13 cellular contexts compared by ENCODE assay signal in genomic region chr16:9095998-9096397, GRCh38. TPM values are rescaled to one million over a fixed set of nuclear protein-coding genes. Genes with fewer than 3 reads are reported as not detected.
A peak's percentile ranks its signal among the peaks of the same experiment; 100 is the strongest.
DNase-seq lines count a peak whose midpoint lies in the region; ATAC-seq and TF ChIP-seq lines count a peak whose summit lies in the region.
"Had no signal": no experiment of that assay in that cellular context is flagged by ENCODE, and none has a peak within 500 bp of the region (broad histone marks: within the 10 kb centered on the region; RNA-seq: fewer than 3 reads in every experiment).

No MANE protein-coding gene starts in this region.

- no peak overlapping the region for H3K27ac ChIP-seq in A673 (ENCODE audit: low read depth, low read length, poor library complexity, severe bottlenecking)
- H3K27ac ChIP-seq in HCT116 (ENCODE audit: low read depth, low read length) = no peak overlapping the region
- H3K27ac ChIP-seq in mesendoderm (ENCODE audit: low read depth, low read length) = no peak overlapping the region
- H3K27ac ChIP-seq in aorta (ENCODE audit: low read depth in 1 of 2, low read length in 2 of 2) = no peak overlapping the region
- H3K27ac ChIP-seq: gastroesophageal sphincter, VCaP had no signal

- no peaks in the 10 kb centered on the region for H3K9me2 ChIP-seq in HCT116 (ENCODE audit: insufficient read depth)

- TF ChIP-seq POLR2A in HCT116 (IDR thresholded peaks at IDR 0.05; ENCODE audit: borderline replicate concordance, extremely low read depth, insufficient read depth, insufficient read length) = no peak

- H3K9me3 Mint-ChIP-seq in activated naive CD8-positive, alpha-beta T cell treated with anti-CD3 and anti-CD28 coated beads, Interleukin-2, amount 50 U/mL, for 24 hours = no peaks in the 10 kb centered on the region

- H3K9ac ChIP-seq in HCT116 (ENCODE audit: low read length) (no peak overlapping the region), mesendoderm (ENCODE audit: low read length) (no peak overlapping the region)

- H2BK5ac ChIP-seq in mesendoderm (ENCODE audit: low read length) = no peak overlapping the region

- H3K36me3 ChIP-seq in A673 (ENCODE audit: insufficient read depth, low read length, poor library complexity, severe bottlenecking) (peaks cover 68% of the 10 kb centered on the region), HCT116 (ENCODE audit: control insufficient read depth in 1 of 2, insufficient read depth in 2 of 2, low read length in 2 of 2) (peaks cover 21 to 53% of the 10 kb centered on the region in 2 experiments; a peak in 3 of 4 replicates), mesendoderm (ENCODE audit: control insufficient read depth, insufficient read depth, low read length) (peaks cover 5% of the 10 kb centered on the region), aorta (ENCODE audit: control insufficient read depth in 1 of 2, insufficient read depth in 2 of 2, low read length in 1 of 2) (peaks cover 0 to 2% of the 10 kb centered on the region in 2 donors)

- RAD21 ChIA-PET in HCT116 (lab: Charles Lee; ENCODE audit: low non-redundant PET in 1 of 2, low total read pairs in 2 of 2, uncharacterized antibody in 2 of 2, unreplicated experiment in 2 of 2) = no interaction called here

- H3K4me1 Mint-ChIP-seq in activated naive CD8-positive, alpha-beta T cell treated with anti-CD3 and anti-CD28 coated beads, Interleukin-2, amount 50 U/mL, for 24 hours = peaks cover 79% of the 10 kb centered on the region

- H2AK5ac ChIP-seq in mesendoderm (ENCODE audit: low read length) = no peak overlapping the region

- CTCF ChIA-PET in A673 (lab: Charles Lee) (no interaction called here), HCT116 (lab: Charles Lee) (interaction anchor here (1.2 kb wide), 1 partner anchor 39 kb away, joined by 4 read pairs; no protein-coding TSS in a partner anchor)

- DNase-seq in A673 (ENCODE audit: low spot score) = no peak
- no peak for DNase-seq in HCT116 (ENCODE audit: low read depth, low spot score)
- no peak for DNase-seq in activated naive CD8-positive, alpha-beta T cell treated with anti-CD3 and anti-CD28 coated beads, Interleukin-2, amount 50 U/mL, for 24 hours
- no peak for DNase-seq in mesendoderm
- no peak for DNase-seq in aorta
- no peak for DNase-seq in NCI-H1105 (lab: John Stamatoyannopoulos, UW)
- DNase-seq in SK-N-DZ (ENCODE audit: low spot score) = no peak
- no peak for DNase-seq in NCI-H2171 treated with DMSO at 0.1 percent for 48 hours (lab: John Stamatoyannopoulos, UW)
- DNase-seq: Caco-2; stimulated activated CD4-positive, alpha-beta T cell treated with anti-CD3 and anti-CD28 coated beads, Interleukin-4, amount 100 ng/mL, for 1 hour; transverse colon had no signal

- TF ChIP-seq RAD21 in HCT116 (IDR thresholded peaks at IDR 0.05; ENCODE audit: low read depth) = no peak

- no peak overlapping the region for H3K56ac ChIP-seq in mesendoderm (ENCODE audit: low read length)

- peaks cover 59% of the 10 kb centered on the region for H4K20me1 ChIP-seq in HCT116 (ENCODE audit: insufficient read depth)

- H3K4me2 ChIP-seq in HCT116 (ENCODE audit: low read length) = peak overlapping the region; percentile 19
- H3K4me2 ChIP-seq in mesendoderm (ENCODE audit: low read length) = peak overlapping the region; percentile 31

- H3K4ac ChIP-seq in mesendoderm (ENCODE audit: low read depth, low read length) = no peak overlapping the region

- no peaks in the 10 kb centered on the region for H3K27me3 ChIP-seq in A673 (replicated peaks; ENCODE audit: insufficient read depth, low read depth, low read length, poor library complexity)
- no peaks in the 10 kb centered on the region for H3K27me3 ChIP-seq in HCT116 (ENCODE audit: insufficient read depth, low read length)
- no peaks in the 10 kb centered on the region for H3K27me3 ChIP-seq in mesendoderm (ENCODE audit: insufficient read depth, low read length, poor library complexity)
- peaks cover 0 to 2% of the 10 kb centered on the region in 2 donors for H3K27me3 ChIP-seq in aorta (ENCODE audit: control insufficient read depth in 1 of 2, insufficient read depth in 2 of 2, low read length in 1 of 2)
- H3K27me3 ChIP-seq: gastroesophageal sphincter, transverse colon had no signal

- peaks cover 3% of the 10 kb centered on the region for H3K27me3 Mint-ChIP-seq in activated naive CD8-positive, alpha-beta T cell treated with anti-CD3 and anti-CD28 coated beads, Interleukin-2, amount 50 U/mL, for 24 hours

- H3K23ac ChIP-seq in mesendoderm (ENCODE audit: low read length) = no peak overlapping the region

- H4K8ac ChIP-seq in mesendoderm (ENCODE audit: low read depth, low read length) = no peak overlapping the region

- intact Hi-C loops in A673 (cut with micrococcal nuclease; ENCODE audit: unreplicated experiment) (loop anchor here (5.0 kb wide), 1 partner anchor 174 kb away; no protein-coding TSS in a partner anchor), HCT116 (cut with micrococcal nuclease) (no loop called here), aorta (cut with DNase I) (no loop called here)

- H4K5ac ChIP-seq in mesendoderm (ENCODE audit: low read length) = no peak overlapping the region

- H3K4me1 ChIP-seq in A673 (ENCODE audit: insufficient read depth, low read length, poor library complexity, severe bottlenecking) (peaks cover 33% of the 10 kb centered on the region), HCT116 (ENCODE audit: control insufficient read depth in 1 of 2, insufficient read depth in 2 of 2, low read length in 2 of 2) (peaks cover 19 to 69% of the 10 kb centered on the region in 2 experiments), mesendoderm (ENCODE audit: control insufficient read depth, low read depth, low read length) (peaks cover 6% of the 10 kb centered on the region), aorta (ENCODE audit: control insufficient read depth in 1 of 2, insufficient read depth in 2 of 2, low read length in 2 of 2) (peaks cover 5 to 7% of the 10 kb centered on the region in 2 donors)

- peaks cover 71% of the 10 kb centered on the region for H3K36me3 Mint-ChIP-seq in activated naive CD8-positive, alpha-beta T cell treated with anti-CD3 and anti-CD28 coated beads, Interleukin-2, amount 50 U/mL, for 24 hours (ENCODE audit: low read depth)

- ATAC-seq in HCT116 (no peak), aorta (ENCODE audit: low FRiP score) (no peak)
- no peak for ATAC-seq in activated naive CD8-positive, alpha-beta T cell treated with anti-CD3 and anti-CD28 coated beads, Interleukin-2, amount 50 U/mL, for 24 hours
- ATAC-seq: gastroesophageal sphincter had no signal

- TF ChIP-seq CTCF in A673 (conservative IDR thresholded peaks at IDR 0.05; ENCODE audit: low read depth, low read length) (no peak), HCT116 (IDR thresholded peaks at IDR 0.05 in 2 of 3, conservative IDR thresholded peaks at IDR 0.05 in 1 of 3; ENCODE audit: borderline replicate concordance in 1 of 3, insufficient read depth in 1 of 3, low read depth in 2 of 3, low read length in 2 of 3) (no peak)

- H3K27ac Mint-ChIP-seq in activated naive CD8-positive, alpha-beta T cell treated with anti-CD3 and anti-CD28 coated beads, Interleukin-2, amount 50 U/mL, for 24 hours = peak overlapping the region; percentile 14

- POLR2A ChIA-PET in A673 (lab: Charles Lee; ENCODE audit: low non-redundant PET) (no interaction called here), HCT116 (lab: Charles Lee) (interaction anchor here (1.3 kb wide), 1 partner anchor 28 kb away, joined by 3 read pairs; no protein-coding TSS in a partner anchor)

- H3K4me3 ChIP-seq in A673 (ENCODE audit: low read depth, low read length, poor library complexity, severe bottlenecking) (peak overlapping the region; percentile 70), HCT116 (replicated peaks in 1 of 2; ENCODE audit: low read depth in 1 of 2, low read length in 2 of 2) (no peak overlapping the region), mesendoderm (ENCODE audit: low read length) (no peak overlapping the region), aorta (ENCODE audit: low read length in 2 of 2) (no peak overlapping the region)

- H3K4me3 Mint-ChIP-seq in activated naive CD8-positive, alpha-beta T cell treated with anti-CD3 and anti-CD28 coated beads, Interleukin-2, amount 50 U/mL, for 24 hours = peak overlapping the region; percentile 91

- H3K79me2 ChIP-seq in HCT116 (ENCODE audit: insufficient read depth, low read length) (peaks cover 93% of the 10 kb centered on the region), mesendoderm (ENCODE audit: control insufficient read depth, insufficient read depth, low read length) (peaks cover 93% of the 10 kb centered on the region)

- H3K9me3 ChIP-seq in A673 (ENCODE audit: low read depth, low read length, poor library complexity, severe bottlenecking) = no peaks in the 10 kb centered on the region
- no peaks in the 10 kb centered on the region for H3K9me3 ChIP-seq in HCT116 (ENCODE audit: control insufficient read depth in 1 of 2, insufficient read depth in 1 of 2, low read depth in 1 of 2, low read length in 2 of 2)
- H3K9me3 ChIP-seq in aorta (ENCODE audit: control insufficient read depth, low read length) = no peaks in the 10 kb centered on the region
- H3K9me3 ChIP-seq: Caco-2, gastroesophageal sphincter, transverse colon had no signal

- no peak overlapping the region for H2BK15ac ChIP-seq in mesendoderm (replicated peaks; ENCODE audit: low read depth)

- H3K79me1 ChIP-seq in mesendoderm (ENCODE audit: low read length) = no peaks in the 10 kb centered on the region

- BruUV-seq in A673 (replicated peaks; lab: Mats Ljungman, UMichigan) (no TSS peak), HCT116 (replicated peaks; lab: Mats Ljungman, UMichigan) (no TSS peak)

- H2BK120ac ChIP-seq in mesendoderm (ENCODE audit: low read depth, low read length) = no peak overlapping the region

- no peak overlapping the region for H3K18ac ChIP-seq in mesendoderm (ENCODE audit: low read length)

- H2AFZ ChIP-seq in HCT116 (ENCODE audit: low read depth, low read length, poor library complexity, severe bottlenecking) = no peak overlapping the region

TF ChIP-seq in HCT116, 20 proteins besides CTCF, POLR2A, EP300 and RAD21 (continues in another document):
- TF ChIP-seq YY1 (IDR thresholded peaks at IDR 0.05; ENCODE audit: extremely low read depth, insufficient replicate concordance, low read depth, low read length) (no peak), MAX (IDR thresholded peaks at IDR 0.05) (no peak), ELF1 (IDR thresholded peaks at IDR 0.05; ENCODE audit: borderline replicate concordance, low read depth) (no peak), EZH2 (IDR thresholded peaks at IDR 0.05) (no peak), EZH2phosphoT487 (IDR thresholded peaks at IDR 0.05; ENCODE audit: borderline replicate concordance) (no peak), EGR1 (IDR thresholded peaks at IDR 0.05; ENCODE audit: low read depth) (no peak)

RNA-seq across cellular contexts. Expression of gene HAPSTR1, which starts 4.6 kb away (rescaled TPM):
- total RNA-seq in A673 (2021) (83.8 and 90.4 TPM in 2 replicates), HCT116 (2021; ENCODE audit: unreplicated experiment) (54.9 TPM), aorta (10 to 100 TPM; 65.4 to 67.5 TPM)
- polyA plus RNA-seq in HCT116 (2012) = 17.2 and 22.8 TPM in 2 replicates
- 32.0 TPM for polyA plus RNA-seq in mesendoderm (2013, experiment 1 of 2)
- 30.7 TPM for polyA plus RNA-seq in mesendoderm (2013, experiment 2 of 2)
- 10 to 100 TPM; 14.0 to 19.2 TPM for polyA plus RNA-seq in aorta
- polyA plus RNA-seq in SK-N-DZ (2014; cell fraction: cytosol; rRNA removed) = 26.2 and 27.2 TPM in 2 replicates
- polyA plus RNA-seq in SK-N-DZ (2014; cell fraction: nucleus; rRNA removed) = 15.1 and 17.8 TPM in 2 replicates
